Comparison of ENCODE assay signal across 13 cellular contexts in the genomic region with DNA sequence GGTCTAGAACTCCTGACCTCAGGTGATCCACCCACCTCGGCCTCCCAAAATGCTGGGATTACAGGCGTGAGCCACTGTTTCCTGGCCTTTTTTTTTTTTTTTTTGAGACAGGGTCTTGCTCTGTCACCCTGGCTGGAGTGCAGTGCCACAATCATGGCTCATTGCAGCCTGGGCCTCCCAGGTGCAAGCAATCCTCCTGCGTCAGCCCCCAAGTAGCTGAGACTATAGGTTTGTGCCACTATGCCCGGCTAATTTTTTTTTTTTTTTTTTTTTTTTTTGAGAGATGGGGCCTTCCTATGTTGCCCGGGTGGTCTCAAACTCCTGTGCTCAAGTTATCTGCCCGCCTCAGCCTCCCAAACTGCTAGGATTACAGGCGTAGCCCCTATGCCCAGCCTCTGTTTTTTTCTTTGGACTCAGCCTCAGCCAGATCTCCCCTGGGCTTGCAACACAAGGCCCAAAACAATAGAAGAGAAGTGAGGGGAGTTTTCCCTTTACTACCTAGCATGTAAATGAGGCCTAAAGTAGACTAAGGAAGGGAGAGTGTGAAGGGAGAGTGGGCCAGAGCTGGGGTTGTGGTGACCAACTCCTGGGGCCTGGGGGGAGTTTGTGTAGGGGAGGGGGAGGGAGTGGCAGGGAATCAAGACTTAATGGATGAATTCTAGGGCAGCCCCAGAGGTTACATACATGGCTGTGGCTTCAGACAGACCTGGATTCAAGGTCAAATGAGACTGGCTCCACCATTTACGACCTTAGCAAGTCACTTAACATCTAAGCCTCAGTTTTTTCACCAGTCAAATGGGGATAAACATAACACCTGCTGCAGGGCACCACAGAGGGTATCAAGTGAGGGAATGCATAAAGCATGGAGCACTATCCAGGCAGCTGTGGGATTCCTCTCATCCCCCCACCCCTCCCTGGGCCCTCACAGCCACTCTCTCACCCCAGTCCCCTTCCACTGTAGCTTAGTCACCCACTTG. TPM values are rescaled to one million over a fixed set of nuclear protein-coding genes. Genes with fewer than 3 reads are reported as not detected.
DNase-seq lines count a peak whose midpoint lies in the region; ATAC-seq and TF ChIP-seq lines count a peak whose summit lies in the region.
"Had no signal": no experiment of that assay in that cellular context is flagged by ENCODE, and none has a peak within 500 bp of the region (broad histone marks: within the 10 kb centered on the region; RNA-seq: fewer than 3 reads in every experiment).

No MANE protein-coding gene starts in this region.

- no peak for ATAC-seq in CD4-positive, alpha-beta T cell (ENCODE audit: poor library complexity)
- no peak for ATAC-seq in activated CD8-positive, alpha-beta T cell treated with anti-CD3 and anti-CD28 coated beads for 36 hours
- ATAC-seq in natural killer cell, result no peak
- ATAC-seq in HG03469 (IDR thresholded peaks at IDR 0.05; ENCODE audit: unreplicated experiment), result no peak
- ATAC-seq in gastroesophageal sphincter, result no peak
- ATAC-seq in HG03442 (IDR thresholded peaks at IDR 0.05; ENCODE audit: unreplicated experiment), result no peak

- H3K27ac Mint-ChIP-seq in CD4-positive, alpha-beta T cell, result peak overlapping the region; percentile 86
- H3K27ac Mint-ChIP-seq in activated CD8-positive, alpha-beta T cell treated with anti-CD3 and anti-CD28 coated beads for 36 hours, result peak overlapping the region; percentile 74
- H3K27ac Mint-ChIP-seq in natural killer cell, result peak overlapping the region; percentile 82 to 83

- peaks cover 77% of the 10 kb centered on the region for H3K4me1 Mint-ChIP-seq in CD4-positive, alpha-beta T cell (ENCODE audit: low read depth)
- H3K4me1 Mint-ChIP-seq in activated CD8-positive, alpha-beta T cell treated with anti-CD3 and anti-CD28 coated beads for 36 hours (ENCODE audit: low read depth), result peaks cover 48% of the 10 kb centered on the region
- peaks cover 63 to 85% of the 10 kb centered on the region in 2 donors for H3K4me1 Mint-ChIP-seq in natural killer cell

- no peak for DNase-seq in CD4-positive, alpha-beta T cell
- DNase-seq in H7 (peak; percentile 38), natural killer cell (no peak)
- DNase-seq in activated CD8-positive, alpha-beta T cell treated with anti-CD3 and anti-CD28 coated beads for 36 hours, result no peak
- DNase-seq: brain microvascular endothelial cell; MM.1S; retina; stimulated activated CD4-positive, alpha-beta T cell treated with anti-CD3 and anti-CD28 coated beads, Interleukin-4, amount 100 ng/mL, for 4 hours had no signal

- WGBS in gastroesophageal sphincter (ENCODE audit: low coverage in 1 of 2), 2 donors, result 73 to 90% methylated on average over 1 to 5 of the region's 8 CpGs

- no peaks in the 10 kb centered on the region for H3K9me3 Mint-ChIP-seq in CD4-positive, alpha-beta T cell
- H3K9me3 Mint-ChIP-seq in activated CD8-positive, alpha-beta T cell treated with anti-CD3 and anti-CD28 coated beads for 36 hours, result no peaks in the 10 kb centered on the region
- no peaks in the 10 kb centered on the region for H3K9me3 Mint-ChIP-seq in natural killer cell

- H3K4me1 ChIP-seq in gastroesophageal sphincter, result peaks cover 0 to 4% (median 3%) of the 10 kb centered on the region in 3 donors

- H3K4me3 ChIP-seq in H7 (ENCODE audit: insufficient read depth, low read depth, low read length), result no peak overlapping the region
- no peak overlapping the region for H3K4me3 ChIP-seq in gastroesophageal sphincter

- no peaks in the 10 kb centered on the region for H3K27me3 ChIP-seq in CD4-positive, alpha-beta T cell (ENCODE audit: control insufficient read depth, insufficient read depth, low read length)
- H3K27me3 ChIP-seq in H7 (ENCODE audit: control insufficient read depth, insufficient read depth, low read length) (no peaks in the 10 kb centered on the region), gastroesophageal sphincter (peaks cover 23% of the 10 kb centered on the region)
- H3K27me3 ChIP-seq: brain microvascular endothelial cell had no signal

- intact Hi-C loops in CD4-positive, alpha-beta T cell (cut with DNase I, micrococcal nuclease), result loop anchor here in 1 of 2 experiments (1.0 kb wide), 1 partner anchor 9 kb away; no protein-coding TSS in a partner anchor
- intact Hi-C loops in activated CD8-positive, alpha-beta T cell treated with anti-CD3 and anti-CD28 coated beads for 36 hours (cut with micrococcal nuclease), result loop anchor here (5.0 kb wide), 1 partner anchor 56 kb away; the partner anchor contains the start of gene ZNF683
- intact Hi-C loops in natural killer cell (cut with micrococcal nuclease), result loop anchor here (10.0 kb wide), 1 partner anchor 59 kb away; the partner anchor contains the start of gene ZNF683

- H3K4me3 Mint-ChIP-seq in CD4-positive, alpha-beta T cell, result peak overlapping the region; percentile 74
- H3K4me3 Mint-ChIP-seq in activated CD8-positive, alpha-beta T cell treated with anti-CD3 and anti-CD28 coated beads for 36 hours, result no peak overlapping the region
- peak overlapping the region; percentile 28 for H3K4me3 Mint-ChIP-seq in natural killer cell

- POLR2A ChIA-PET in CD4-positive, alpha-beta T cell (lab: Charles Lee), result interaction anchor here (1.3 to 17.6 kb wide), 5 partner anchors 8 to 63 kb away, joined by 5 to 977 read pairs (median 55); partner anchors contain the start of genes SH3BGRL3 and UBXN11
- POLR2A ChIA-PET in activated CD8-positive, alpha-beta T cell treated with anti-CD3 and anti-CD28 coated beads for 36 hours (lab: Charles Lee), result interaction anchor here (1.5 to 11.3 kb wide), 3 partner anchors 9 to 33 kb away, joined by 6 to 284 read pairs (median 52); partner anchors contain the start of genes SH3BGRL3 and UBXN11

- H3K36me3 Mint-ChIP-seq in CD4-positive, alpha-beta T cell (ENCODE audit: low read depth), result peaks cover 34% of the 10 kb centered on the region
- H3K36me3 Mint-ChIP-seq in activated CD8-positive, alpha-beta T cell treated with anti-CD3 and anti-CD28 coated beads for 36 hours (ENCODE audit: low read depth), result peaks cover 23% of the 10 kb centered on the region
- H3K36me3 Mint-ChIP-seq in natural killer cell, result peaks cover 1% of the 10 kb centered on the region

- no peak for TF ChIP-seq CTCF in CD4-positive, alpha-beta T cell (IDR thresholded peaks at IDR 0.05)
- no peak for TF ChIP-seq CTCF in activated CD8-positive, alpha-beta T cell treated with anti-CD3 and anti-CD28 coated beads for 36 hours (IDR thresholded peaks at IDR 0.05)
- TF ChIP-seq CTCF in natural killer cell (IDR thresholded peaks at IDR 0.05) (no peak), gastroesophageal sphincter (IDR thresholded peaks at IDR 0.05) (no peak)

- CTCF ChIA-PET in CD4-positive, alpha-beta T cell (lab: Charles Lee), result interaction anchor here (0.8 to 12.0 kb wide), 8 partner anchors 9 to 147 kb away, joined by 3 to 223 read pairs (median 6); partner anchors contain the start of genes CEP85, SH3BGRL3 and ZNF593
- CTCF ChIA-PET in activated CD8-positive, alpha-beta T cell treated with anti-CD3 and anti-CD28 coated beads for 36 hours (lab: Charles Lee), result interaction anchor here (0.9 to 15.0 kb wide), 4 partner anchors 9 to 38 kb away, joined by 3 to 282 read pairs (median 120); partner anchors contain the start of genes SH3BGRL3 and UBXN11

- H3K36me3 ChIP-seq in H7 (replicated peaks; ENCODE audit: control insufficient read depth, insufficient read depth, low read length) (peaks cover 4% of the 10 kb centered on the region), gastroesophageal sphincter (no peaks in the 10 kb centered on the region)
- H3K36me3 ChIP-seq: brain microvascular endothelial cell had no signal

- TF ChIP-seq POLR2A in gastroesophageal sphincter (IDR thresholded peaks at IDR 0.05), result no peak

- H3K27ac ChIP-seq in CD4-positive, alpha-beta T cell (ENCODE audit: low read depth, low read length), result peak overlapping the region; percentile 62
- no peak overlapping the region for H3K27ac ChIP-seq in gastroesophageal sphincter
- H3K27ac ChIP-seq: brain microvascular endothelial cell had no signal

- H3K27me3 Mint-ChIP-seq in CD4-positive, alpha-beta T cell, result no peaks in the 10 kb centered on the region
- no peaks in the 10 kb centered on the region for H3K27me3 Mint-ChIP-seq in activated CD8-positive, alpha-beta T cell treated with anti-CD3 and anti-CD28 coated beads for 36 hours
- H3K27me3 Mint-ChIP-seq in natural killer cell (ENCODE audit: low read depth in 2 of 2), result no peaks in the 10 kb centered on the region

- no peak for TF ChIP-seq EP300 in gastroesophageal sphincter (IDR thresholded peaks at IDR 0.05)

- H3K9me3 ChIP-seq in CD4-positive, alpha-beta T cell (ENCODE audit: control insufficient read depth, low read length), result no peaks in the 10 kb centered on the region
- no peaks in the 10 kb centered on the region for H3K9me3 ChIP-seq in gastroesophageal sphincter

RNA-seq across cellular contexts. Expression of gene CD52, which starts 1.6 kb away (rescaled TPM):
- total RNA-seq in CD4-positive, alpha-beta T cell, result 100 to 1,000 TPM; 582 to 608 TPM
- total RNA-seq in H7 (2014; rRNA removed; shearing (Covaris generic)), result 5.1 and 8.3 TPM in 2 replicates
- total RNA-seq in activated CD8-positive, alpha-beta T cell treated with anti-CD3 and anti-CD28 coated beads for 36 hours, result 100 to 1,000 TPM; 324 to 344 TPM
- 100 to 1,000 TPM; 454 to 485 (median 482) TPM for total RNA-seq in natural killer cell
- 1 to 10 TPM in 3 of 4 donors, not detected in 1; 1.8 to 2.7 (median 2.2) TPM for total RNA-seq in gastroesophageal sphincter
- total RNA-seq: frontal cortex had no signal

RNA-seq across cellular contexts. Expression of gene UBXN11, which starts 9.7 kb away (rescaled TPM):
- total RNA-seq in CD4-positive, alpha-beta T cell, result 10 to 100 TPM; 39.3 to 42.3 TPM
- total RNA-seq in H7 (2014; rRNA removed; shearing (Covaris generic)), result 13.4 and 14.6 TPM in 2 replicates
- total RNA-seq in activated CD8-positive, alpha-beta T cell treated with anti-CD3 and anti-CD28 coated beads for 36 hours, result 10 to 100 TPM; 24.9 to 26.0 TPM
- total RNA-seq in natural killer cell (10 to 100 TPM; 22.7 to 32.0 (median 31.7) TPM), gastroesophageal sphincter (10 to 100 TPM in 2 of 4 donors, 1 to 10 TPM in 2; 3.7 to 12.1 (median 10.5) TPM)

RNA-seq across cellular contexts. Expression of gene SH3BGRL3, which starts 36.3 kb away (rescaled TPM):
- total RNA-seq in CD4-positive, alpha-beta T cell, result 100 to 1,000 TPM; 178 to 193 TPM
- 40.8 and 56.7 TPM in 2 replicates for total RNA-seq in H7 (2014; rRNA removed; shearing (Covaris generic))
- 100 to 1,000 TPM; 309 to 316 TPM for total RNA-seq in activated CD8-positive, alpha-beta T cell treated with anti-CD3 and anti-CD28 coated beads for 36 hours
- 100 to 1,000 TPM; 396 to 488 (median 437) TPM for total RNA-seq in natural killer cell
- total RNA-seq in gastroesophageal sphincter, result 10 to 100 TPM; 31.6 to 60.2 (median 44.0) TPM

RNA-seq across cellular contexts. Expression of gene CRYBG2, which starts 37.8 kb away (rescaled TPM):
- 1 to 10 TPM; 1.3 to 1.4 TPM for total RNA-seq in CD4-positive, alpha-beta T cell
- 7.9 and 8.7 TPM in 2 replicates for total RNA-seq in H7 (2014; rRNA removed; shearing (Covaris generic))
- 1 to 10 TPM; 4.5 to 6.4 TPM for total RNA-seq in activated CD8-positive, alpha-beta T cell treated with anti-CD3 and anti-CD28 coated beads for 36 hours
- total RNA-seq in natural killer cell (1 to 10 TPM; 2.5 to 5.8 (median 3.2) TPM), gastroesophageal sphincter (1 to 10 TPM in 1 of 4 donors, under 1 TPM in 3; 0.35 to 2.7 (median 0.50) TPM)

RNA-seq across cellular contexts. Expression of gene ZNF683, which starts 56.4 kb away (rescaled TPM):
- total RNA-seq in CD4-positive, alpha-beta T cell, result under 1 TPM in 1 of 2 experiments, not detected in 1; 0.41 TPM
- total RNA-seq in H7 (2014; rRNA removed; shearing (Covaris generic)), result not detected in 2 replicates
- 1 to 10 TPM in 1 of 2 experiments, under 1 TPM in 1; 0.69 to 1.3 TPM for total RNA-seq in activated CD8-positive, alpha-beta T cell treated with anti-CD3 and anti-CD28 coated beads for 36 hours
- 10 to 100 TPM in 2 of 3 donors, 1 to 10 TPM in 1; 9.6 to 38.2 (median 19.7) TPM for total RNA-seq in natural killer cell
- total RNA-seq in gastroesophageal sphincter, result under 1 TPM in 1 of 4 donors, not detected in 3; 0.62 TPM
- total RNA-seq: frontal cortex; T-helper 1 cell treated with Interleukin-12 subunit alpha and Interleukin-12 subunit beta and Interleukin-4 antibody, amounts not matched to agents 30 ng/mL and 1 ng/mL, for 36 hours had no signal

Comparison
In these comparisons a context has a peak if more than half of its experiments do, and no peak if none do; other contexts are left out.
1. RNA of gene CD52, which starts 1.6 kb away (total RNA-seq): 582 to 608 TPM in CD4-positive, alpha-beta T cell, 454 to 485 TPM in natural killer cell and 324 to 344 TPM in activated CD8-positive, alpha-beta T cell treated with anti-CD3 and anti-CD28 coated beads for 36 hours; 5.1 to 8.3 TPM in H7 and 1.8 to 2.7 TPM in gastroesophageal sphincter; every median in the first group is over 10 times any median in the second.
2. Peak in every context shown above with its lines, with median percentiles within 50 percentile points of each other: H3K27ac Mint-ChIP-seq.